1 cellular context compared by ENCODE assay signal in genomic region chr1:212110617-212111016, GRCh38.
TF ChIP-seq lines count a peak whose summit lies in the region.

No MANE protein-coding gene starts in this region.

TF ChIP-seq in K562, 482 proteins besides CTCF, POLR2A, EP300 and RAD21 (continued from another document):
- TF ChIP-seq ZNF609 (CRISPR knock-in tag; IDR thresholded peaks at IDR 0.05; ENCODE audit: borderline replicate concordance) (no peak), KLF16 (IDR thresholded peaks at IDR 0.05) (no peak), NONO (IDR thresholded peaks at IDR 0.05; ENCODE audit: low read depth in 2 of 2, low read length in 1 of 2) (no peak), ZNF232 (CRISPR knock-in tag; IDR thresholded peaks at IDR 0.05) (no peak), SRSF7 (optimal IDR thresholded peaks at IDR 0.05; ENCODE audit: low read depth, low read length) (no peak), HNRNPUL1 (IDR thresholded peaks at IDR 0.05; ENCODE audit: low read length) (no peak), ELF4 (CRISPR knock-in tag; IDR thresholded peaks at IDR 0.05) (no peak), TCF7L2 (IDR thresholded peaks at IDR 0.05; ENCODE audit: low read depth, low read length) (no peak), POLR2H (tag; IDR thresholded peaks at IDR 0.05; ENCODE audit: low read depth) (no peak), ZNF449 (CRISPR knock-in tag; IDR thresholded peaks at IDR 0.05) (no peak)
